ENCODE assay signal across 33 cellular contexts in genomic region chr5:55143624-55144023, GRCh38. TPM values are rescaled to one million over a fixed set of nuclear protein-coding genes. Genes with fewer than 3 reads are reported as not detected.
"Had no signal": no experiment of that assay in that cellular context is flagged by ENCODE, and none has a peak within 500 bp of the region (broad histone marks: within the 10 kb centered on the region; RNA-seq: fewer than 3 reads in every experiment).

No MANE protein-coding gene starts in this region.

- ATAC-seq: activated CD4-positive, alpha-beta T cell treated with anti-CD3 and anti-CD28 coated beads for 36 hours; activated CD8-positive, alpha-beta memory T cell treated with anti-CD3 and anti-CD28 coated beads, Interleukin-2, amount 10 ng/mL, durations not matched to agents 7 days and 5 days; activated CD8-positive, alpha-beta T cell treated with anti-CD3 and anti-CD28 coated beads, Interleukin-2, amount 10 ng/mL, durations not matched to agents 7 days and 5 days; esophagus mucosa; foreskin keratinocyte; gastrocnemius medialis had no signal

- H3K4me3 ChIP-seq: coronary artery, dorsolateral prefrontal cortex, gastrocnemius medialis had no signal

- H3K36me3 ChIP-seq: brain microvascular endothelial cell, gastrocnemius medialis had no signal

- H3K4me1 ChIP-seq: foreskin keratinocyte had no signal

- H3K27ac ChIP-seq: brain microvascular endothelial cell, coronary artery, dorsolateral prefrontal cortex, foreskin keratinocyte, gastrocnemius medialis had no signal

- H3K27me3 ChIP-seq: brain microvascular endothelial cell had no signal

- H3K9me3 ChIP-seq: gastrocnemius medialis had no signal

- DNase-seq: activated CD4-positive, alpha-beta memory T cell treated with anti-CD3 and anti-CD28 coated beads for 36 hours; activated CD4-positive, alpha-beta T cell treated with anti-CD3 and anti-CD28 coated beads for 36 hours; activated CD4-positive, alpha-beta T cell treated with anti-CD3 and anti-CD28 coated beads, Interleukin-2, amount 10 ng/mL, durations not matched to agents 24 days and 14 days; activated CD4-positive, CD25-positive, alpha-beta regulatory T cell; activated CD4-positive, CD25-positive, alpha-beta regulatory T cell treated with anti-CD3 and anti-CD28 coated beads, Interleukin-2, amount 50 U/mL, for 72 hours; activated CD8-positive, alpha-beta memory T cell treated with anti-CD3 and anti-CD28 coated beads, Interleukin-2, amount 10 ng/mL, durations not matched to agents 7 days and 5 days; activated CD8-positive, alpha-beta memory T cell treated with anti-CD3 and anti-CD28 coated beads, Interleukin-2, amount 50 U/mL, for 4 hours; activated CD8-positive, alpha-beta T cell treated with anti-CD3 and anti-CD28 coated beads, Interleukin-2, amount 10 ng/mL, durations not matched to agents 7 days and 5 days; activated effector memory CD4-positive, alpha-beta T cell treated with anti-CD3 and anti-CD28 coated beads, Interleukin-2, amount 50 U/mL, for 16 hours; activated naive CD4-positive, alpha-beta T cell treated with anti-CD3 and anti-CD28 coated beads, Interleukin-2, amount 50 U/mL, for 16 hours; activated T-cell treated with anti-CD3 and anti-CD28 coated beads, Interleukin-2, amount 50 U/mL, for 1 hour; activated T-cell treated with anti-CD3 and anti-CD28 coated beads, Interleukin-2, amount 50 U/mL, for 48 hours; amniotic stem cell; anterior cingulate cortex; brain microvascular endothelial cell; dorsolateral prefrontal cortex; effector memory CD4-positive, alpha-beta T cell; endodermal cell; foreskin keratinocyte; gastrocnemius medialis; glutamatergic neuron; T-helper 2 cell had no signal

RNA-seq across cellular contexts. Expression of gene GPX8, which starts 16.3 kb away (rescaled TPM):
- total RNA-seq: activated CD4-positive, alpha-beta memory T cell treated with anti-CD3 and anti-CD28 coated beads for 36 hours; activated CD4-positive, alpha-beta T cell treated with anti-CD3 and anti-CD28 coated beads for 36 hours; activated CD4-positive, alpha-beta T cell treated with anti-CD3 and anti-CD28 coated beads, Interleukin-2, amount 10 ng/mL, durations not matched to agents 24 days and 14 days; activated CD8-positive, alpha-beta memory T cell treated with anti-CD3 and anti-CD28 coated beads for 36 hours; activated CD8-positive, alpha-beta memory T cell treated with anti-CD3 and anti-CD28 coated beads, Interleukin-2, amount 10 ng/mL, durations not matched to agents 7 days and 5 days; activated CD8-positive, alpha-beta T cell treated with anti-CD3 and anti-CD28 coated beads, Interleukin-2, amount 10 ng/mL, durations not matched to agents 7 days and 5 days; activated T-helper 1 cell treated with anti-CD3 and anti-CD28 coated beads, Interleukin-12 subunit alpha, Interleukin-12 subunit beta, Interleukin-2, Interleukin-4 antibody, amounts not matched to agents 30 ng/mL and 10 ng/mL and 1 ng/mL, durations not matched to agents 14 hours and 24 hours and 36 hours; activated T-helper 2 cell treated with anti-CD3 and anti-CD28 coated beads, Interferon-gamma antibody, Interleukin-2, Interleukin-4, amounts not matched to agents 10 μg/mL and 5 μg/mL and 100 μg/mL, durations not matched to agents 14 hours and 24 hours and 36 hours; T-helper 1 cell treated with Interleukin-12 subunit alpha and Interleukin-12 subunit beta and Interleukin-4 antibody, amounts not matched to agents 30 ng/mL and 1 ng/mL, for 36 hours had no signal

RNA-seq across cellular contexts. Expression of gene CDC20B, which starts 29.4 kb away (rescaled TPM):
- total RNA-seq: activated CD4-positive, alpha-beta memory T cell treated with anti-CD3 and anti-CD28 coated beads for 36 hours; activated CD4-positive, alpha-beta T cell treated with anti-CD3 and anti-CD28 coated beads for 36 hours; activated CD4-positive, alpha-beta T cell treated with anti-CD3 and anti-CD28 coated beads, Interleukin-2, amount 10 ng/mL, durations not matched to agents 24 days and 14 days; activated T-helper 1 cell treated with anti-CD3 and anti-CD28 coated beads, Interleukin-12 subunit alpha, Interleukin-12 subunit beta, Interleukin-2, Interleukin-4 antibody, amounts not matched to agents 30 ng/mL and 10 ng/mL and 1 ng/mL, durations not matched to agents 14 hours and 24 hours and 36 hours; bronchial epithelial cell; cardiac septum; epithelial cell of proximal tubule; esophagus mucosa; foreskin keratinocyte; gastrocnemius medialis had no signal
- polyA plus RNA-seq: adipose tissue, foreskin keratinocyte had no signal

RNA-seq across cellular contexts. Expression of gene GZMA, which starts 41.2 kb away (rescaled TPM):
- total RNA-seq: bronchial epithelial cell, cerebellum, epithelial cell of proximal tubule, foreskin keratinocyte, gastrocnemius medialis had no signal
- polyA plus RNA-seq: foreskin keratinocyte had no signal
